27 cellular contexts compared by ENCODE assay signal in genomic region chr13:49488563-49488962, GRCh38.
"Had no signal": no experiment of that assay in that cellular context is flagged by ENCODE, and none has a peak within 500 bp of the region (broad histone marks: within the 10 kb centered on the region; RNA-seq: fewer than 3 reads in every experiment).

No MANE protein-coding gene starts in this region.

- FAIRE-seq: urothelium cell line had no signal

- H3K27ac ChIP-seq: stomach, suprapubic skin, testis, thoracic aorta, thyroid gland, tibial artery, tibial nerve, transverse colon, upper lobe of left lung, upper lobe of right lung, uterus, vagina had no signal

- H3K4me1 ChIP-seq: stomach, suprapubic skin, testis, tibial artery, tibial nerve, transverse colon, upper lobe of left lung, upper lobe of right lung, uterus, vagina had no signal

- H3K36me3 ChIP-seq: uterus had no signal

- H3K4me3 ChIP-seq: stomach, suprapubic skin, testis, thoracic aorta, thyroid gland, tibial artery, tibial nerve, transverse colon, upper lobe of left lung, upper lobe of right lung, uterus, vagina had no signal

- ATAC-seq: stimulated activated effector memory CD8-positive, alpha-beta T cell treated with anti-CD3 and anti-CD28 coated beads, Interleukin-12 subunit alpha, Interleukin-12 subunit beta, amount 100 ng/mL, for 72 hours; stimulated activated memory B cell treated with anti-CD40 and anti-IgM and Interleukin-4, amounts not matched to agents 10 μg/mL and 1 μg/mL and 100 μg/mL, for 72 hours; stimulated activated naive B cell treated with anti-CD40 and anti-IgM and Interleukin-4, amounts not matched to agents 10 μg/mL and 1 μg/mL and 100 μg/mL, for 72 hours; stimulated activated naive CD8-positive, alpha-beta T cell treated with anti-CD3 and anti-CD28 coated beads, Interleukin-15, amount 100 ng/mL, for 72 hours; stimulated activated naive CD8-positive, alpha-beta T cell treated with anti-CD3 and anti-CD28 coated beads, Interleukin-15, Interleukin-2, amounts not matched to agents 100 U/mL and 50 U/mL, for 24 hours; upper lobe of right lung had no signal

- H3K27me3 ChIP-seq: stomach, suprapubic skin, testis, thyroid gland, tibial artery, tibial nerve, transverse colon, upper lobe of left lung, upper lobe of right lung, uterus, vagina had no signal

- DNase-seq: stimulated activated CD4-positive, alpha-beta T cell treated with anti-CD3 and anti-CD28 coated beads, Interleukin-2, amount 100 ng/mL, for 48 hours; stimulated activated CD4-positive, alpha-beta T cell treated with anti-CD3 and anti-CD28 coated beads, Interleukin-4, amount 100 ng/mL, for 1 hour; stimulated activated CD4-positive, alpha-beta T cell treated with anti-CD3 and anti-CD28 coated beads, Interleukin-4, amount 100 ng/mL, for 24 hours; stimulated activated CD4-positive, alpha-beta T cell treated with anti-CD3 and anti-CD28 coated beads, Interleukin-4, amount 100 ng/mL, for 4 hours; stimulated activated CD8-positive, alpha-beta memory T cell treated with anti-CD3 and anti-CD28 coated beads, Interleukin-4, amount 100 ng/mL, for 48 hours; stimulated activated naive B cell treated with anti-CD40 and anti-IgM and Interleukin-4, amounts not matched to agents 10 μg/mL and 1 μg/mL and 100 μg/mL, for 72 hours; stimulated activated naive CD4-positive, alpha-beta T cell; stimulated activated naive CD4-positive, alpha-beta T cell treated with Interleukin-2 at 50 U/mL for 16 hours; stimulated activated naive CD8-positive, alpha-beta T cell treated with anti-CD3 and anti-CD28 coated beads, Interleukin-15, amount 100 ng/mL, for 72 hours; stimulated activated naive CD8-positive, alpha-beta T cell treated with anti-CD3 and anti-CD28 coated beads, Interleukin-15, Interleukin-2, amounts not matched to agents 100 U/mL and 50 U/mL, for 24 hours; stomach; substantia nigra; testis; thyroid gland; tibial artery; transverse colon; trophoblast cell; upper lobe of left lung; upper lobe of right lung; uterus had no signal

- H3K9me3 ChIP-seq: stomach, suprapubic skin, testis, thoracic aorta, thyroid gland, tibial artery, tibial nerve, transverse colon, upper lobe of left lung, upper lobe of right lung, uterus, vagina had no signal
